22 cellular contexts compared by ENCODE assay signal in the genomic region with DNA sequence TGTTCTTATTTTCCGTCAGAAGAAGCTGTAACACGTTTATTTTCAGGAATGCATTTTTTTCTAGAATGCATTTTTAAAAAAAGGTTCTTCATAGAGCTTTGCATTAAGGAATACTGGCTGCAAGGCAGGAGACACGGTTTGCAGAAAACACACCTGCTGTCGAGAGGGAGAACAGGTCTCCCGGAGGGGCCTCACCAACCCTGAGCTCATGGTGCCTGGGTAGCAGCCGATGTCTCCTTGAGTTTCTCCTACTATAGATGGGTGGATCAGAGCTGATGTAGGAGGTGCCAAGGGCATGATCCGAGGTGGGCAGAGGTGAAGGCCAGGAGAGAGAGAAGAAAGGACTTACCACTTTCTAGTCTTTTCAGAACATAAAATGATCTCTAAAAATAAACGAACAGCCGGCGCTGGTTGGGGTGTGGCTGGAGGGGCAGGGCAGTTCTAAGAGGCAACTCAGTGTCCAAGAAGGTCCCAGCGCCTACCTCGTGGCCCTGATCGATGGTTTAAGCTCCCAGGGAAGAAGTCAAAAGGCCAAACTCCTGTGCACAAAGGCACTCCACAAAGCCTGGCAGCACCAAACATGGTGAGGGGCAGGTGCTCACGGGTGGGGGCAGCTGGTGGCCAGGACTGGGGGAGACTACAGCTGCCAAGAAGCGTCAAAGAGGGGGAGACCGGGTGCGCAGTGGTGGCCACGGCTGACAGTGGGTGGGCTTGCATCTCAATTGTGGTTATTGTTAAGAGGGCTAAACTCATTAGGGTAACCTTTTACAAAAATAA. TPM values are rescaled to one million over a fixed set of nuclear protein-coding genes. Genes with fewer than 3 reads are reported as not detected.
DNase-seq lines count a peak whose midpoint lies in the region; ATAC-seq and TF ChIP-seq lines count a peak whose summit lies in the region.
"Had no signal": no experiment of that assay in that cellular context is flagged by ENCODE, and none has a peak within 500 bp of the region (broad histone marks: within the 10 kb centered on the region; RNA-seq: fewer than 3 reads in every experiment).

No MANE protein-coding gene starts in this region.

- H3K27me3 Mint-ChIP-seq in brain (no peaks in the 10 kb centered on the region), nephron (ENCODE audit: low read depth) (peaks cover 3% of the 10 kb centered on the region), endodermal cell (ENCODE audit: insufficient read depth) (no peaks in the 10 kb centered on the region)
- no peaks in the 10 kb centered on the region for H3K27me3 Mint-ChIP-seq in stimulated activated naive B cell treated with anti-CD40 and anti-IgM and Interleukin-4, amounts not matched to agents 10 μg/mL and 1 μg/mL and 100 μg/mL, for 72 hours
- H3K27me3 Mint-ChIP-seq: activated CD4-positive, alpha-beta memory T cell treated with anti-CD3 and anti-CD28 coated beads for 36 hours; activated naive CD4-positive, alpha-beta T cell treated with anti-CD3 and anti-CD28 coated beads, Interleukin-2, amount 10 ng/mL, durations not matched to agents 7 days and 5 days had no signal

- no peak for TF ChIP-seq POLR2A in heart left ventricle (IDR thresholded peaks at IDR 0.05)

- H3K4me3 Mint-ChIP-seq in brain (no peak overlapping the region), nephron (peak overlapping the region in 1 of 3 experiments; percentile 68), endodermal cell (no peak overlapping the region)
- peak overlapping the region in 1 of 2 donors; percentile 3 for H3K4me3 Mint-ChIP-seq in stimulated activated naive B cell treated with anti-CD40 and anti-IgM and Interleukin-4, amounts not matched to agents 10 μg/mL and 1 μg/mL and 100 μg/mL, for 72 hours
- H3K4me3 Mint-ChIP-seq: activated CD4-positive, alpha-beta memory T cell treated with anti-CD3 and anti-CD28 coated beads for 36 hours; activated naive CD4-positive, alpha-beta T cell treated with anti-CD3 and anti-CD28 coated beads, Interleukin-2, amount 10 ng/mL, durations not matched to agents 7 days and 5 days; WTC11 had no signal

- intact Hi-C loops in heart left ventricle (cut with DNase I) (loop anchor here in 2 of 10 donors (5.0 kb wide), 2 partner anchors 47 to 57 kb away; no protein-coding TSS in a partner anchor), left ventricle myocardium superior (cut with micrococcal nuclease) (no loop called here)

- H3K27me3 ChIP-seq in heart left ventricle = no peaks in the 10 kb centered on the region
- no peaks in the 10 kb centered on the region for H3K27me3 ChIP-seq in endodermal cell (ENCODE audit: control insufficient read depth, insufficient read depth, low read length, poor library complexity, severe bottlenecking)
- H3K27me3 ChIP-seq: right lobe of liver, vagina had no signal

- DNase-seq in heart left ventricle (peak in 3 of 5 donors; percentile 10 to 20 (median 10)), left ventricle myocardium superior (no peak), cerebellar cortex (ENCODE audit: low spot score) (no peak), NCI-H345 (lab: John Stamatoyannopoulos, UW) (no peak), endodermal cell (no peak)
- no peak for DNase-seq in stimulated activated naive B cell treated with anti-CD40 and anti-IgM and Interleukin-4, amounts not matched to agents 10 μg/mL and 1 μg/mL and 100 μg/mL, for 72 hours
- DNase-seq: activated CD4-positive, alpha-beta memory T cell treated with anti-CD3 and anti-CD28 coated beads for 36 hours; activated naive CD4-positive, alpha-beta T cell treated with anti-CD3 and anti-CD28 coated beads, Interleukin-2, amount 10 ng/mL, durations not matched to agents 7 days and 5 days; activated T-cell treated with anti-CD3 and anti-CD28 coated beads for 4 hours; amygdala; NCI-H524 treated with DMSO at 0.1 percent for 48 hours; T1000 had no signal

- no peaks in the 10 kb centered on the region for H3K36me3 ChIP-seq in heart left ventricle
- H3K36me3 ChIP-seq in endodermal cell (ENCODE audit: control insufficient read depth, insufficient read depth, low read length) = no peaks in the 10 kb centered on the region
- H3K36me3 ChIP-seq: right lobe of liver, vagina had no signal

- H3K27ac ChIP-seq in heart left ventricle (no peak overlapping the region), endodermal cell (ENCODE audit: low read depth, low read length) (no peak overlapping the region)
- H3K27ac ChIP-seq: C4-2B, epithelial cell of prostate, HL-60, parathyroid adenoma, right lobe of liver, vagina had no signal

- no peaks in the 10 kb centered on the region for H3K9me3 ChIP-seq in heart left ventricle
- H3K9me3 ChIP-seq in endodermal cell (ENCODE audit: control insufficient read depth, low read length) = no peaks in the 10 kb centered on the region
- H3K9me3 ChIP-seq: right lobe of liver, vagina had no signal

- no peak for ATAC-seq in heart left ventricle
- no peak for ATAC-seq in left ventricle myocardium superior
- ATAC-seq in stimulated activated naive B cell treated with anti-CD40 and anti-IgM and Interleukin-4, amounts not matched to agents 10 μg/mL and 1 μg/mL and 100 μg/mL, for 72 hours (replicated peaks) = no peak
- ATAC-seq: HepG2, right lobe of liver, WTC11 had no signal

- no peak overlapping the region for H3K9ac ChIP-seq in endodermal cell (ENCODE audit: extremely low read depth, low read length, poor library complexity, severe bottlenecking)
- H3K9ac ChIP-seq: parathyroid adenoma had no signal

- WGBS in heart left ventricle, 4 donors = 85 to 90% (median 88%) methylated on average over 18 of the region's 18 CpGs
- 90 to 93% methylated on average over 17 to 18 of the region's 18 CpGs for WGBS in endodermal cell (ENCODE audit: insufficient coverage in 1 of 2, insufficient read length in 1 of 2), 2 experiments

- no peak for TF ChIP-seq CTCF in heart left ventricle (IDR thresholded peaks at IDR 0.05)
- TF ChIP-seq CTCF in brain (conservative IDR thresholded peaks at IDR 0.05) = no peak
- no peak for TF ChIP-seq CTCF in nephron (IDR thresholded peaks at IDR 0.05; ENCODE audit: unreplicated experiment in 3 of 3)
- no peak for TF ChIP-seq CTCF in endodermal cell (conservative IDR thresholded peaks at IDR 0.05)

- H3K36me3 Mint-ChIP-seq in brain = no peaks in the 10 kb centered on the region
- H3K36me3 Mint-ChIP-seq in nephron (ENCODE audit: low read depth) = no peaks in the 10 kb centered on the region
- H3K36me3 Mint-ChIP-seq in stimulated activated naive B cell treated with anti-CD40 and anti-IgM and Interleukin-4, amounts not matched to agents 10 μg/mL and 1 μg/mL and 100 μg/mL, for 72 hours = peaks cover 0 to 2% of the 10 kb centered on the region in 2 donors
- H3K36me3 Mint-ChIP-seq in endodermal cell (ENCODE audit: low read depth) = no peaks in the 10 kb centered on the region
- H3K36me3 Mint-ChIP-seq: activated CD4-positive, alpha-beta memory T cell treated with anti-CD3 and anti-CD28 coated beads for 36 hours; activated naive CD4-positive, alpha-beta T cell treated with anti-CD3 and anti-CD28 coated beads, Interleukin-2, amount 10 ng/mL, durations not matched to agents 7 days and 5 days; WTC11 had no signal

- H3K4me1 ChIP-seq in heart left ventricle = peaks cover 0 to 15% (median 8%) of the 10 kb centered on the region in 12 donors
- H3K4me1 ChIP-seq in endodermal cell (ENCODE audit: control insufficient read depth, insufficient read depth, low read length) = no peaks in the 10 kb centered on the region
- H3K4me1 ChIP-seq: parathyroid adenoma, right lobe of liver had no signal

- H3K27ac Mint-ChIP-seq in brain (peak overlapping the region in 3 of 5 experiments; percentile 41 to 84 (median 73)), nephron (peak overlapping the region; percentile 34 to 69 (median 64)), endodermal cell (no peak overlapping the region)
- peak overlapping the region; percentile 75 for H3K27ac Mint-ChIP-seq in stimulated activated naive B cell treated with anti-CD40 and anti-IgM and Interleukin-4, amounts not matched to agents 10 μg/mL and 1 μg/mL and 100 μg/mL, for 72 hours
- H3K27ac Mint-ChIP-seq: activated CD4-positive, alpha-beta memory T cell treated with anti-CD3 and anti-CD28 coated beads for 36 hours; activated naive CD4-positive, alpha-beta T cell treated with anti-CD3 and anti-CD28 coated beads, Interleukin-2, amount 10 ng/mL, durations not matched to agents 7 days and 5 days; WTC11 had no signal

- no peaks in the 10 kb centered on the region for H3K9me3 Mint-ChIP-seq in brain
- H3K9me3 Mint-ChIP-seq in nephron = no peaks in the 10 kb centered on the region
- H3K9me3 Mint-ChIP-seq in stimulated activated naive B cell treated with anti-CD40 and anti-IgM and Interleukin-4, amounts not matched to agents 10 μg/mL and 1 μg/mL and 100 μg/mL, for 72 hours = no peaks in the 10 kb centered on the region
- H3K9me3 Mint-ChIP-seq in endodermal cell = no peaks in the 10 kb centered on the region
- H3K9me3 Mint-ChIP-seq: activated CD4-positive, alpha-beta memory T cell treated with anti-CD3 and anti-CD28 coated beads for 36 hours; activated naive CD4-positive, alpha-beta T cell treated with anti-CD3 and anti-CD28 coated beads, Interleukin-2, amount 10 ng/mL, durations not matched to agents 7 days and 5 days; WTC11 had no signal

- H3K4me3 ChIP-seq in heart left ventricle (no peak overlapping the region), endodermal cell (ENCODE audit: low read length) (no peak overlapping the region)
- H3K4me3 ChIP-seq: right lobe of liver, vagina had no signal

- H3K4me1 Mint-ChIP-seq in brain (peaks cover 16% of the 10 kb centered on the region), nephron (peaks cover 20% of the 10 kb centered on the region), endodermal cell (no peaks in the 10 kb centered on the region)
- peaks cover 15 to 24% of the 10 kb centered on the region in 2 donors for H3K4me1 Mint-ChIP-seq in stimulated activated naive B cell treated with anti-CD40 and anti-IgM and Interleukin-4, amounts not matched to agents 10 μg/mL and 1 μg/mL and 100 μg/mL, for 72 hours
- H3K4me1 Mint-ChIP-seq: WTC11 had no signal

RNA-seq across cellular contexts. Expression of gene MORN1, which starts 12.2 kb away (rescaled TPM):
- total RNA-seq in heart left ventricle (1 to 10 TPM; 2.4 to 8.2 (median 3.8) TPM), left ventricle myocardium superior (5.3 TPM), endodermal cell (10 to 100 TPM; 21.3 to 24.9 TPM)
- polyA plus RNA-seq in heart left ventricle (1 to 10 TPM; 2.2 to 4.0 TPM), brain (ENCODE audit: insufficient read depth, low read depth, low replicate concordance) (15.4 TPM)
- polyA plus RNA-seq in endodermal cell (2013, experiment 1 of 2) = 10.8 TPM
- 8.9 TPM for polyA plus RNA-seq in endodermal cell (2013, experiment 2 of 2)

RNA-seq across cellular contexts. Expression of gene RER1, which starts 12.5 kb away (rescaled TPM):
- total RNA-seq in heart left ventricle = 100 to 1,000 TPM in 3 of 9 donors, 10 to 100 TPM in 6; 47.1 to 124 (median 78.3) TPM
- 10 to 100 TPM; 43.3 to 92.4 TPM for polyA plus RNA-seq in heart left ventricle
- 98.1 TPM for total RNA-seq in left ventricle myocardium superior
- polyA plus RNA-seq in brain (ENCODE audit: insufficient read depth, low read depth, low replicate concordance) = 122 TPM
- 100 to 1,000 TPM; 114 TPM for total RNA-seq in endodermal cell
- polyA plus RNA-seq in endodermal cell (2013, experiment 1 of 2) = 68.8 TPM
- 63.1 TPM for polyA plus RNA-seq in endodermal cell (2013, experiment 2 of 2)

RNA-seq across cellular contexts. Expression of gene PEX10, which starts 33.2 kb away (rescaled TPM):
- total RNA-seq in heart left ventricle (10 to 100 TPM; 17.2 to 26.5 (median 18.9) TPM), left ventricle myocardium superior (13.7 TPM), endodermal cell (10 to 100 TPM; 35.6 TPM)
- polyA plus RNA-seq in heart left ventricle (10 to 100 TPM; 14.7 to 18.6 TPM), brain (ENCODE audit: insufficient read depth, low read depth, low replicate concordance) (39.1 TPM)
- polyA plus RNA-seq in endodermal cell (2013, experiment 1 of 2) = 25.1 TPM
- polyA plus RNA-seq in endodermal cell (2013, experiment 2 of 2) = 23.8 TPM

Comparison
In these comparisons a context has a peak if more than half of its experiments do, and no peak if none do; other contexts are left out.
1. DNase-seq: peak in heart left ventricle (3 of 5); none in left ventricle myocardium superior (single experiment), stimulated activated naive B cell treated with anti-CD40 and anti-IgM and Interleukin-4, amounts not matched to agents 10 μg/mL and 1 μg/mL and 100 μg/mL, for 72 hours (single experiment), cerebellar cortex (single experiment), NCI-H345 (single experiment) and endodermal cell (single experiment).